In the genomic region with DNA sequence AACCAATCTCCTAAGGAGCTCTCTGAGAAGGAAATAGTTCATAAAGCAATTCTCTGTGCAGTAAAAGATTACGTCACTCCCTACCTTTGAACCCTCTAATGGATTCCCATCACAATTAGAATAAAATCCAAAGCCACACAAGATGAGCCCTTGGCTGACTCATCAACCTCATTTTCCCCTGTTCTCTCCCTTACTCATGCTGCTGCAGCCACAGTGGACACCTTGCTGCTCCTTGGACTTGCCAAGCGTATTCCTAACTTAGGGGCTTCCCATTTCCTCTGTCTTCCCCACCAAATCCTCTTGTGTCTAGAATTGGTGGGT, we compare ENCODE assay signal across 25 cellular contexts. TPM values are rescaled to one million over a fixed set of nuclear protein-coding genes. Genes with fewer than 3 reads are reported as not detected.
DNase-seq lines count a peak whose midpoint lies in the region; ATAC-seq, FAIRE-seq and TF ChIP-seq lines count a peak whose summit lies in the region.
"Had no signal": no experiment of that assay in that cellular context is flagged by ENCODE, and none has a peak within 500 bp of the region (broad histone marks: within the 10 kb centered on the region; RNA-seq: fewer than 3 reads in every experiment).

No MANE protein-coding gene starts in this region.

- no peak overlapping the region for H3K9ac ChIP-seq in endodermal cell (ENCODE audit: extremely low read depth, low read length, poor library complexity, severe bottlenecking)

- ATAC-seq in left cardiac atrium = no peak
- ATAC-seq: esophagus mucosa, WTC11 had no signal

- WGBS in endodermal cell (ENCODE audit: insufficient coverage in 1 of 2, insufficient read length in 1 of 2), 2 experiments = 86 to 94% methylated on average over 2 of the region's 2 CpGs

- H3K27ac Mint-ChIP-seq in endodermal cell = no peak overlapping the region
- no peak overlapping the region for H3K27ac Mint-ChIP-seq in activated CD4-positive, alpha-beta memory T cell treated with anti-CD3 and anti-CD28 coated beads for 36 hours
- H3K27ac Mint-ChIP-seq: CD14-positive monocyte; T-helper 2 cell treated with Interferon-gamma antibody and Interleukin-4, amounts not matched to agents 5 μg/mL and 100 μg/mL, for 36 hours; WTC11 had no signal

- H3K9me3 ChIP-seq in endodermal cell (ENCODE audit: control insufficient read depth, low read length) = peaks cover 19% of the 10 kb centered on the region
- H3K9me3 ChIP-seq in muscle layer of duodenum (ENCODE audit: control insufficient read depth in 1 of 2, low read length in 2 of 2) = no peaks in the 10 kb centered on the region
- H3K9me3 ChIP-seq: vagina had no signal

- H3K9me3 Mint-ChIP-seq in endodermal cell = peaks cover 38% of the 10 kb centered on the region
- peaks cover 11% of the 10 kb centered on the region for H3K9me3 Mint-ChIP-seq in activated CD4-positive, alpha-beta memory T cell treated with anti-CD3 and anti-CD28 coated beads for 36 hours

- no peaks in the 10 kb centered on the region for H3K36me3 ChIP-seq in endodermal cell (ENCODE audit: control insufficient read depth, insufficient read depth, low read length)
- no peaks in the 10 kb centered on the region for H3K36me3 ChIP-seq in muscle layer of duodenum (ENCODE audit: control insufficient read depth in 1 of 2, insufficient read depth in 2 of 2, low read length in 2 of 2)
- H3K36me3 ChIP-seq: vagina had no signal

- CTCF ChIA-PET in activated CD4-positive, alpha-beta memory T cell treated with anti-CD3 and anti-CD28 coated beads for 36 hours (lab: Charles Lee) = no interaction called here

- peaks cover 5% of the 10 kb centered on the region for H3K4me1 ChIP-seq in endodermal cell (ENCODE audit: control insufficient read depth, insufficient read depth, low read length)
- H3K4me1 ChIP-seq in muscle layer of duodenum (ENCODE audit: control insufficient read depth in 1 of 2, insufficient read depth in 2 of 2, low read length in 2 of 2) = no peaks in the 10 kb centered on the region
- H3K4me1 ChIP-seq: vagina had no signal

- FAIRE-seq in RCC 7860 (lab: Jason Lieb, UNC) = no peak

- H3K27ac ChIP-seq in endodermal cell (ENCODE audit: low read depth, low read length) = no peak overlapping the region
- peak overlapping the region; percentile 86 for H3K27ac ChIP-seq in muscle layer of duodenum (ENCODE audit: low read length)
- H3K27ac ChIP-seq: SK-N-MC, vagina had no signal

- H3K27me3 ChIP-seq in endodermal cell (ENCODE audit: control insufficient read depth, insufficient read depth, low read length, poor library complexity, severe bottlenecking) (no peaks in the 10 kb centered on the region), muscle layer of duodenum (ENCODE audit: low read depth, low read length) (no peaks in the 10 kb centered on the region)
- H3K27me3 ChIP-seq: vagina had no signal

- peaks cover 7% of the 10 kb centered on the region for H3K36me3 Mint-ChIP-seq in endodermal cell (ENCODE audit: low read depth)
- H3K36me3 Mint-ChIP-seq in activated CD4-positive, alpha-beta memory T cell treated with anti-CD3 and anti-CD28 coated beads for 36 hours = no peaks in the 10 kb centered on the region
- H3K36me3 Mint-ChIP-seq: CD14-positive monocyte had no signal

- DNase-seq in Caki2 (ENCODE audit: low read depth) (peak; percentile 61), RCC 7860 (ENCODE audit: low spot score) (peak; percentile 5), endodermal cell (no peak), NAMALWA (ENCODE audit: low spot score) (no peak), RPMI8226 (no peak), left cardiac atrium (no peak)
- no peak for DNase-seq in activated CD4-positive, alpha-beta memory T cell treated with anti-CD3 and anti-CD28 coated beads for 36 hours
- DNase-seq: activated CD4-positive, alpha-beta T cell treated with anti-CD3 and anti-CD28 coated beads, Interleukin-2, amount 50 U/mL, for 4 hours; activated gamma-delta T cell; central memory CD4-positive, alpha-beta T cell; GF-D8; KG1; NCI-H1092 treated with DMSO at 0.1 percent for 48 hours; NCI-H2029 treated with DMSO at 0.1 percent for 48 hours; NCI-H345; occipital lobe; stimulated activated CD4-positive, alpha-beta T cell treated with anti-CD3 and anti-CD28 coated beads, Interleukin-12 subunit alpha, Interleukin-12 subunit beta, amount 100 ng/mL, for 4 hours had no signal

- no peak overlapping the region for H3K4me3 Mint-ChIP-seq in endodermal cell
- no peak overlapping the region for H3K4me3 Mint-ChIP-seq in activated CD4-positive, alpha-beta memory T cell treated with anti-CD3 and anti-CD28 coated beads for 36 hours
- H3K4me3 Mint-ChIP-seq: CD14-positive monocyte; T-helper 2 cell treated with Interferon-gamma antibody and Interleukin-4, amounts not matched to agents 5 μg/mL and 100 μg/mL, for 36 hours; WTC11 had no signal

- intact Hi-C loops in activated CD4-positive, alpha-beta memory T cell treated with anti-CD3 and anti-CD28 coated beads for 36 hours (cut with micrococcal nuclease) = no loop called here
- intact Hi-C loops in left cardiac atrium (cut with DNase I) = no loop called here

- in situ Hi-C loops in Caki2 (cut with HindIII; ENCODE audit: low pct_unique_long_range_greater_than_20kb, low sequenced_read_pairs) = no loop called here

- TF ChIP-seq CTCF in endodermal cell (conservative IDR thresholded peaks at IDR 0.05) = no peak

- H3K4me1 Mint-ChIP-seq in endodermal cell = peaks cover 25% of the 10 kb centered on the region
- no peaks in the 10 kb centered on the region for H3K4me1 Mint-ChIP-seq in activated CD4-positive, alpha-beta memory T cell treated with anti-CD3 and anti-CD28 coated beads for 36 hours (ENCODE audit: low read depth)
- H3K4me1 Mint-ChIP-seq: CD14-positive monocyte, WTC11 had no signal

- POLR2A ChIA-PET in activated CD4-positive, alpha-beta memory T cell treated with anti-CD3 and anti-CD28 coated beads for 36 hours (lab: Charles Lee) = no interaction called here

- H3K4me3 ChIP-seq in endodermal cell (ENCODE audit: low read length) (peak overlapping the region; percentile 7), muscle layer of duodenum (ENCODE audit: low read depth in 1 of 2, low read length in 2 of 2) (no peak overlapping the region)
- H3K4me3 ChIP-seq: SK-N-MC, vagina had no signal

- no peaks in the 10 kb centered on the region for H3K27me3 Mint-ChIP-seq in endodermal cell (ENCODE audit: insufficient read depth)
- no peaks in the 10 kb centered on the region for H3K27me3 Mint-ChIP-seq in activated CD4-positive, alpha-beta memory T cell treated with anti-CD3 and anti-CD28 coated beads for 36 hours

RNA-seq across cellular contexts. Expression of gene TSPAN8, which starts 7.0 kb away (rescaled TPM):
- total RNA-seq in Caki2 (2014; rRNA removed; shearing (Covaris generic); ENCODE audit: low replicate concordance) = 0.84 TPM in 1 of 2 replicates, not detected in the other
- total RNA-seq in endodermal cell (1 to 10 TPM in 1 of 2 donors, under 1 TPM in 1; 0.48 to 1.0 TPM), left cardiac atrium (1 to 10 TPM in 1 of 2 donors, under 1 TPM in 1; 0.68 to 1.2 TPM)
- not detected for polyA plus RNA-seq in endodermal cell (2013, experiment 1 of 2)
- polyA plus RNA-seq in endodermal cell (2013, experiment 2 of 2) = not detected
- not detected for total RNA-seq in activated CD4-positive, alpha-beta memory T cell treated with anti-CD3 and anti-CD28 coated beads for 36 hours
- total RNA-seq: occipital lobe, RPMI7951 had no signal
- polyA plus RNA-seq: CD14-positive monocyte had no signal

Comparison
In these comparisons a context has a peak if more than half of its experiments do, and no peak if none do; other contexts are left out.
1. DNase-seq: peak in Caki2 (single experiment) and RCC 7860 (single experiment); none in endodermal cell (single experiment), activated CD4-positive, alpha-beta memory T cell treated with anti-CD3 and anti-CD28 coated beads for 36 hours (single experiment), NAMALWA (single experiment), RPMI8226 (single experiment) and left cardiac atrium (single experiment).